Comparison of ENCODE assay signal across 22 cellular contexts in the genomic region with DNA sequence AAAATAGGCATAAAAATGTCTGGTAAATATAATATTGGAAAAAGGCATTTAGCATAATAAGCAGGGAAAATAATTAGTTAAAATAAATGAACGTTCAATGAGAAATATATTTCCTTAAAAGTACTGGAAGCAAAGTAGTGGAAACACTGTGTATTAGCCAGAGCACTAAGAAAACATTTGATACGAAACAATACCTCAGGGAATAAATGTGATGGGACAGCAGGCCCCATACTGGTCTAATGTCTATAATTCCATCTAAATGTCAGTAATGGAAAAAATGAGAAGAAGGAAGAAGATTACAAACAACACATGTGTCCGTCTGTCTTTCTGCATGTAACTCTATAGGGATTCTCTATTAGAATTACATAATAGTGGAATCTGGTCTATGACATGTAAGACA.
"Had no signal": no experiment of that assay in that cellular context is flagged by ENCODE, and none has a peak within 500 bp of the region (broad histone marks: within the 10 kb centered on the region; RNA-seq: fewer than 3 reads in every experiment).

No MANE protein-coding gene starts in this region.

- H3K9me3 ChIP-seq: left lung, lower lobe of right lung, prostate gland, right atrium auricular region, sigmoid colon had no signal

- H3K27me3 ChIP-seq: hepatocyte, left lung, right atrium auricular region, sigmoid colon had no signal

- H3K79me2 ChIP-seq: hepatocyte, parathyroid adenoma had no signal

- H3K9me3 Mint-ChIP-seq: dendritic cell treated with granulocyte-macrophage colony-stimulating factor and Interleukin-4, amounts not matched to agents 40 ng/mL and 50 ng/mL, for 4 days; endodermal cell; naive thymus-derived CD8-positive, alpha-beta T cell; nephron progenitor cell; stimulated activated memory B cell treated with anti-CD40 and anti-IgM and Interleukin-4, amounts not matched to agents 10 μg/mL and 1 μg/mL and 100 μg/mL, for 72 hours had no signal

- H3K27me3 Mint-ChIP-seq: dendritic cell treated with granulocyte-macrophage colony-stimulating factor and Interleukin-4, amounts not matched to agents 40 ng/mL and 50 ng/mL, for 4 days; naive thymus-derived CD8-positive, alpha-beta T cell; stimulated activated memory B cell treated with anti-CD40 and anti-IgM and Interleukin-4, amounts not matched to agents 10 μg/mL and 1 μg/mL and 100 μg/mL, for 72 hours had no signal

- H3K27ac Mint-ChIP-seq: dendritic cell treated with granulocyte-macrophage colony-stimulating factor and Interleukin-4, amounts not matched to agents 40 ng/mL and 50 ng/mL, for 4 days; endodermal cell; naive thymus-derived CD8-positive, alpha-beta T cell; stimulated activated memory B cell treated with anti-CD40 and anti-IgM and Interleukin-4, amounts not matched to agents 10 μg/mL and 1 μg/mL and 100 μg/mL, for 72 hours had no signal

- DNase-seq: central memory CD4-positive, alpha-beta T cell; effector CD8-positive, alpha-beta T cell; endodermal cell; foreskin fibroblast; kidney; left lung; lower lobe of right lung; naive thymus-derived CD8-positive, alpha-beta T cell; nephron progenitor cell; sigmoid colon; stimulated activated CD4-positive, alpha-beta T cell treated with anti-CD3 and anti-CD28 coated beads, Interleukin-2, amount 100 ng/mL, for 24 hours; stimulated activated CD4-positive, alpha-beta T cell treated with anti-CD3 and anti-CD28 coated beads, Interleukin-4, amount 100 ng/mL, for 4 hours; stimulated activated naive CD8-positive, alpha-beta T cell treated with anti-CD3 and anti-CD28 coated beads, Interleukin-15, Interleukin-2, amounts not matched to agents 100 U/mL and 50 U/mL, for 24 hours; trophoblast cell had no signal

- ATAC-seq: esophagus mucosa; left lung; lower lobe of right lung; naive thymus-derived CD8-positive, alpha-beta T cell; stimulated activated memory B cell treated with anti-CD40 and anti-IgM and Interleukin-4, amounts not matched to agents 10 μg/mL and 1 μg/mL and 100 μg/mL, for 72 hours; stimulated activated naive CD8-positive, alpha-beta T cell treated with anti-CD3 and anti-CD28 coated beads, Interleukin-15, Interleukin-2, amounts not matched to agents 100 U/mL and 50 U/mL, for 24 hours had no signal

- H3K36me3 ChIP-seq: prostate gland, right atrium auricular region had no signal

- H3K4me3 ChIP-seq: hepatocyte, left lung, lower lobe of right lung, prostate gland, right atrium auricular region, sigmoid colon had no signal

- H3K4me2 ChIP-seq: hepatocyte had no signal

- H3K4me1 Mint-ChIP-seq: naive thymus-derived CD8-positive, alpha-beta T cell; stimulated activated memory B cell treated with anti-CD40 and anti-IgM and Interleukin-4, amounts not matched to agents 10 μg/mL and 1 μg/mL and 100 μg/mL, for 72 hours had no signal

- H3K4me1 ChIP-seq: left lung, lower lobe of right lung, parathyroid adenoma, prostate gland, right atrium auricular region had no signal

- H3K4me3 Mint-ChIP-seq: dendritic cell treated with granulocyte-macrophage colony-stimulating factor and Interleukin-4, amounts not matched to agents 40 ng/mL and 50 ng/mL, for 4 days; endodermal cell; naive thymus-derived CD8-positive, alpha-beta T cell; nephron progenitor cell; stimulated activated memory B cell treated with anti-CD40 and anti-IgM and Interleukin-4, amounts not matched to agents 10 μg/mL and 1 μg/mL and 100 μg/mL, for 72 hours had no signal

- H2AFZ ChIP-seq: hepatocyte, parathyroid adenoma had no signal

- H3K9ac ChIP-seq: parathyroid adenoma had no signal

- H3K27ac ChIP-seq: epithelial cell of prostate, hepatocyte, left lung, lower lobe of right lung, parathyroid adenoma, prostate gland, right atrium auricular region had no signal
